ENCODE assay signal across 27 cellular contexts in genomic region chr12:45633733-45634132, GRCh38.
"Had no signal": no experiment of that assay in that cellular context is flagged by ENCODE, and none has a peak within 500 bp of the region (broad histone marks: within the 10 kb centered on the region; RNA-seq: fewer than 3 reads in every experiment).

No MANE protein-coding gene starts in this region.

- H3K4me2 ChIP-seq: KMS-11, SK-N-SH had no signal

- H3K27me3 ChIP-seq: adrenal gland, body of pancreas, breast epithelium, Peyer's patch, SJSA1 had no signal

- ATAC-seq: activated CD8-positive, alpha-beta T cell treated with anti-CD3 and anti-CD28 coated beads, Interleukin-2, amount 10 ng/mL, durations not matched to agents 7 days and 5 days; activated naive CD4-positive, alpha-beta T cell treated with anti-CD3 and anti-CD28 coated beads, Interleukin-2, amount 50 U/mL, for 72 hours; body of pancreas; PC-3 had no signal

- H3K9me3 ChIP-seq: adrenal gland, body of pancreas, breast epithelium, Peyer's patch, SJSA1, SK-N-SH had no signal

- H3K36me3 ChIP-seq: adrenal gland, breast epithelium, Peyer's patch, SJSA1 had no signal

- H3K27ac ChIP-seq: adrenal gland, body of pancreas, breast epithelium, KMS-11, Peyer's patch, SJSA1 had no signal

- H3K9ac ChIP-seq: KMS-11, SK-N-SH had no signal

- H3K4me1 ChIP-seq: adrenal gland, body of pancreas, breast epithelium, Peyer's patch had no signal

- FAIRE-seq: astrocyte, TTC549 had no signal

- H3K4me3 ChIP-seq: adrenal gland, body of pancreas, breast epithelium, Peyer's patch, SJSA1 had no signal

- DNase-seq: activated CD4-positive, alpha-beta T cell treated with anti-CD3 and anti-CD28 coated beads, Interleukin-2, amount 10 ng/mL, durations not matched to agents 24 days and 14 days; activated CD4-positive, alpha-beta T cell treated with anti-CD3 and anti-CD28 coated beads, Interleukin-2, amount 50 U/mL, for 48 hours; activated CD8-positive, alpha-beta T cell treated with anti-CD3 and anti-CD28 coated beads, Interleukin-2, amount 10 ng/mL, durations not matched to agents 7 days and 5 days; activated gamma-delta T cell treated with Interleukin-2 at 50 U/mL for 16 hours; activated naive CD4-positive, alpha-beta T cell treated with anti-CD3 and anti-CD28 coated beads for 36 hours; activated T-cell treated with anti-CD3 and anti-CD28 coated beads, Interleukin-2, amount 50 U/mL, for 24 hours; adrenal gland; body of pancreas; NCI-H1092 treated with DMSO at 0.1 percent for 48 hours; NCI-H1417; NCI-H146; NCI-H187 treated with DMSO at 0.1 percent for 48 hours; NCI-H2081; NCI-H226; NCI-H446 treated with DMSO at 0.1 percent for 48 hours; NCI-H524 treated with DMSO at 0.1 percent for 48 hours; PC-3; Peyer's patch; RPMI8226; SHP77 treated with DMSO at 0.1 percent for 48 hours; SK-N-SH had no signal
